In genomic region chr1:15735304-15736034, GRCh38 we compare ENCODE assay signal across 10 cellular contexts. TPM values are rescaled to one million over a fixed set of nuclear protein-coding genes. Genes with fewer than 3 reads are reported as not detected.
DNase-seq lines count a peak whose midpoint lies in the region; ATAC-seq and TF ChIP-seq lines count a peak whose summit lies in the region.
"Had no signal": no experiment of that assay in that cellular context is flagged by ENCODE, and none has a peak within 500 bp of the region (broad histone marks: within the 10 kb centered on the region; RNA-seq: fewer than 3 reads in every experiment).

No MANE protein-coding gene starts in this region.

- no peak for TF ChIP-seq POLR2A in body of pancreas (IDR thresholded peaks at IDR 0.05)

- no peaks in the 10 kb centered on the region for H3K9me3 ChIP-seq in body of pancreas
- H3K9me3 ChIP-seq in muscle layer of duodenum (ENCODE audit: control insufficient read depth in 1 of 2, low read length in 2 of 2), result no peaks in the 10 kb centered on the region
- H3K9me3 ChIP-seq: neutrophil had no signal

- H3K4me3 ChIP-seq in body of pancreas (no peak overlapping the region), muscle layer of duodenum (ENCODE audit: low read depth in 1 of 2, low read length in 2 of 2) (no peak overlapping the region)

- H3K36me3 ChIP-seq in body of pancreas (replicated peaks in 1 of 2; ENCODE audit: insufficient read depth in 1 of 2, low read depth in 2 of 2) (peaks cover 0 to 20% of the 10 kb centered on the region in 2 donors), muscle layer of duodenum (ENCODE audit: control insufficient read depth in 1 of 2, insufficient read depth in 2 of 2, low read length in 2 of 2) (peaks cover 13 to 47% of the 10 kb centered on the region in 2 donors)

- H3K4me1 ChIP-seq in body of pancreas, result peaks cover 53% of the 10 kb centered on the region
- peaks cover 0 to 9% of the 10 kb centered on the region in 2 donors for H3K4me1 ChIP-seq in muscle layer of duodenum (ENCODE audit: control insufficient read depth in 1 of 2, insufficient read depth in 2 of 2, low read length in 2 of 2)

- H3K27me3 ChIP-seq in body of pancreas, result no peaks in the 10 kb centered on the region
- no peaks in the 10 kb centered on the region for H3K27me3 ChIP-seq in muscle layer of duodenum (ENCODE audit: low read depth, low read length)
- H3K27me3 ChIP-seq: neutrophil had no signal

- 15 to 17% methylated on average over 5 to 12 of the region's 12 CpGs for WGBS in body of pancreas, 2 donors

- DNase-seq in DMS53 (lab: John Stamatoyannopoulos, UW), result peak; percentile 80
- peak; percentile 73 to 89 (median 86) for DNase-seq in body of pancreas
- no peak for DNase-seq in stimulated activated CD4-positive, alpha-beta T cell treated with anti-CD3 and anti-CD28 coated beads, Interleukin-4, amount 100 ng/mL, for 4 hours
- no peak for DNase-seq in germinal center (ENCODE audit: low spot score)
- no peak for DNase-seq in islet precursor cell
- DNase-seq: NCI-H1694 treated with DMSO at 0.1 percent for 48 hours had no signal

- peak overlapping the region; percentile 79 to 99 (median 95) for H3K27ac ChIP-seq in body of pancreas
- peak overlapping the region; percentile 39 for H3K27ac ChIP-seq in muscle layer of duodenum (ENCODE audit: low read length)
- H3K27ac ChIP-seq: epithelial cell of prostate, neutrophil had no signal

- intact Hi-C loops in body of pancreas (cut with DNase I), result no loop called here

- no peak for TF ChIP-seq CTCF in body of pancreas (IDR thresholded peaks at IDR 0.05)

- peak; percentile 57 for ATAC-seq in body of pancreas

RNA-seq across cellular contexts. Expression of gene SLC25A34, which starts 0.6 kb away (rescaled TPM):
- 1 to 10 TPM; 5.7 to 6.9 TPM for total RNA-seq in body of pancreas

RNA-seq across cellular contexts. Expression of gene TMEM82, which starts 6.8 kb away (rescaled TPM):
- not detected for total RNA-seq in body of pancreas
- total RNA-seq: urinary bladder had no signal

RNA-seq across cellular contexts. Expression of gene FBLIM1, which starts 23.1 kb away (rescaled TPM):
- total RNA-seq in body of pancreas, result 10 to 100 TPM; 42.5 to 46.2 TPM

RNA-seq across cellular contexts. Expression of gene PLEKHM2, which starts 51.3 kb away (rescaled TPM):
- 10 to 100 TPM; 18.1 to 31.6 TPM for total RNA-seq in body of pancreas

Comparison
In these comparisons a context has a peak if more than half of its experiments do, and no peak if none do; other contexts are left out.
1. DNase-seq: peak in DMS53 (single experiment) and body of pancreas (4 of 4); none in stimulated activated CD4-positive, alpha-beta T cell treated with anti-CD3 and anti-CD28 coated beads, Interleukin-4, amount 100 ng/mL, for 4 hours (0 of 2), germinal center (single experiment) and islet precursor cell (single experiment).